29 cellular contexts compared by ENCODE assay signal in the genomic region with DNA sequence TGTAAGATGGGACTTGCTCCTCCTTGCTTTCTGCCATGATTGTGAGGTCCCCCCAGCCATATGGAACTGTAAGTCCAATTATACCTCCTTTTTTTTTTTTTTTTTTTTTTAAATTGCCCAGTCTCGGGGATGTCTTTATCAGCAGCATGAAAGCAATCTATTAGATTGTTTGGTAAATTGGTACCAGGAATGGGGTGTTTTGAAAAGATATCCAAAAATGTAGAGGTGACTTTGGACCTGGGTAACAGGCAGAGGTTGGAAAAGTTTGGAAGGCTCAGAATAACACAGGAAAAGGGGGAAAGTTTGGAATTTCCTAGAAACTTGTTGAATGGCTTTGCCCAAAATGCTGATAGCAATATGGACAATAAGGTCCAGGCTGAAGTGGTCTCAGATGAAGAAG.
"Had no signal": no experiment of that assay in that cellular context is flagged by ENCODE, and none has a peak within 500 bp of the region (broad histone marks: within the 10 kb centered on the region; RNA-seq: fewer than 3 reads in every experiment).

No MANE protein-coding gene starts in this region.

- FAIRE-seq: urothelium cell line had no signal

- H3K9me3 ChIP-seq: testis, thyroid gland, upper lobe of right lung, vagina had no signal

- H3K4me1 ChIP-seq: stomach, suprapubic skin, testis, thyroid gland, tibial artery, tibial nerve, transverse colon, upper lobe of left lung, upper lobe of right lung, uterus, vagina had no signal

- H3K27ac Mint-ChIP-seq: stimulated activated effector memory CD8-positive, alpha-beta T cell treated with anti-CD3 and anti-CD28 coated beads, Interleukin-12 subunit alpha, Interleukin-12 subunit beta, amount 100 ng/mL, for 72 hours; stimulated activated memory B cell treated with anti-CD40 and anti-IgM and Interleukin-4, amounts not matched to agents 10 μg/mL and 1 μg/mL and 100 μg/mL, for 72 hours; stimulated activated naive B cell treated with anti-CD40 and anti-IgM and Interleukin-4, amounts not matched to agents 10 μg/mL and 1 μg/mL and 100 μg/mL, for 72 hours; stimulated activated naive CD8-positive, alpha-beta T cell treated with anti-CD3 and anti-CD28 coated beads, Interleukin-15, amount 100 ng/mL, for 72 hours; stimulated activated naive CD8-positive, alpha-beta T cell treated with anti-CD3 and anti-CD28 coated beads, Interleukin-15, Interleukin-2, amounts not matched to agents 100 ng/mL and 50 ng/mL, for 24 hours; type B pancreatic cell had no signal

- H3K36me3 ChIP-seq: stomach, suprapubic skin, thoracic aorta, thyroid gland, tibial artery, tibial nerve, transverse colon, upper lobe of left lung, upper lobe of right lung, uterus, vagina had no signal

- H3K36me3 Mint-ChIP-seq: stimulated activated effector memory CD8-positive, alpha-beta T cell treated with anti-CD3 and anti-CD28 coated beads, Interleukin-12 subunit alpha, Interleukin-12 subunit beta, amount 100 ng/mL, for 72 hours had no signal

- H3K27me3 ChIP-seq: stomach, suprapubic skin, testis, thyroid gland, tibial artery, tibial nerve, transverse colon, upper lobe of left lung, upper lobe of right lung, uterus, vagina had no signal

- H3K4me3 ChIP-seq: stomach, suprapubic skin, testis, thoracic aorta, thyroid gland, tibial artery, tibial nerve, transverse colon, upper lobe of left lung, upper lobe of right lung, uterus, vagina had no signal

- DNase-seq: stimulated activated CD4-positive, alpha-beta T cell treated with anti-CD3 and anti-CD28 coated beads, Interleukin-2, amount 100 ng/mL, for 48 hours; stimulated activated CD4-positive, alpha-beta T cell treated with anti-CD3 and anti-CD28 coated beads, Interleukin-4, amount 100 ng/mL, for 1 hour; stimulated activated CD4-positive, alpha-beta T cell treated with anti-CD3 and anti-CD28 coated beads, Interleukin-4, amount 100 ng/mL, for 24 hours; stimulated activated CD4-positive, alpha-beta T cell treated with anti-CD3 and anti-CD28 coated beads, Interleukin-4, amount 100 ng/mL, for 4 hours; stimulated activated CD8-positive, alpha-beta memory T cell treated with anti-CD3 and anti-CD28 coated beads, Interleukin-4, amount 100 ng/mL, for 48 hours; stimulated activated naive B cell treated with anti-CD40 and anti-IgM and Interleukin-4, amounts not matched to agents 10 μg/mL and 1 μg/mL and 100 μg/mL, for 72 hours; stimulated activated naive CD4-positive, alpha-beta T cell; stimulated activated naive CD4-positive, alpha-beta T cell treated with Interleukin-2 at 50 U/mL for 16 hours; stimulated activated naive CD8-positive, alpha-beta T cell treated with anti-CD3 and anti-CD28 coated beads, Interleukin-15, amount 100 ng/mL, for 72 hours; stimulated activated naive CD8-positive, alpha-beta T cell treated with anti-CD3 and anti-CD28 coated beads, Interleukin-15, Interleukin-2, amounts not matched to agents 100 U/mL and 50 U/mL, for 24 hours; stomach; substantia nigra; testis; thyroid gland; tibial artery; transverse colon; trophoblast cell; upper lobe of left lung; upper lobe of right lung; uterus had no signal

- H3K27ac ChIP-seq: stomach, suprapubic skin, testis, thoracic aorta, thyroid gland, tibial artery, tibial nerve, transverse colon, upper lobe of left lung, upper lobe of right lung, uterus, vagina had no signal

- ATAC-seq: stimulated activated effector memory CD8-positive, alpha-beta T cell treated with anti-CD3 and anti-CD28 coated beads, Interleukin-12 subunit alpha, Interleukin-12 subunit beta, amount 100 ng/mL, for 72 hours; stimulated activated memory B cell treated with anti-CD40 and anti-IgM and Interleukin-4, amounts not matched to agents 10 μg/mL and 1 μg/mL and 100 μg/mL, for 72 hours; stimulated activated naive B cell treated with anti-CD40 and anti-IgM and Interleukin-4, amounts not matched to agents 10 μg/mL and 1 μg/mL and 100 μg/mL, for 72 hours; stimulated activated naive CD8-positive, alpha-beta T cell treated with anti-CD3 and anti-CD28 coated beads, Interleukin-15, amount 100 ng/mL, for 72 hours; stimulated activated naive CD8-positive, alpha-beta T cell treated with anti-CD3 and anti-CD28 coated beads, Interleukin-15, Interleukin-2, amounts not matched to agents 100 U/mL and 50 U/mL, for 24 hours; upper lobe of right lung had no signal
